Comparison of ENCODE assay signal across 13 cellular contexts in the genomic region with DNA sequence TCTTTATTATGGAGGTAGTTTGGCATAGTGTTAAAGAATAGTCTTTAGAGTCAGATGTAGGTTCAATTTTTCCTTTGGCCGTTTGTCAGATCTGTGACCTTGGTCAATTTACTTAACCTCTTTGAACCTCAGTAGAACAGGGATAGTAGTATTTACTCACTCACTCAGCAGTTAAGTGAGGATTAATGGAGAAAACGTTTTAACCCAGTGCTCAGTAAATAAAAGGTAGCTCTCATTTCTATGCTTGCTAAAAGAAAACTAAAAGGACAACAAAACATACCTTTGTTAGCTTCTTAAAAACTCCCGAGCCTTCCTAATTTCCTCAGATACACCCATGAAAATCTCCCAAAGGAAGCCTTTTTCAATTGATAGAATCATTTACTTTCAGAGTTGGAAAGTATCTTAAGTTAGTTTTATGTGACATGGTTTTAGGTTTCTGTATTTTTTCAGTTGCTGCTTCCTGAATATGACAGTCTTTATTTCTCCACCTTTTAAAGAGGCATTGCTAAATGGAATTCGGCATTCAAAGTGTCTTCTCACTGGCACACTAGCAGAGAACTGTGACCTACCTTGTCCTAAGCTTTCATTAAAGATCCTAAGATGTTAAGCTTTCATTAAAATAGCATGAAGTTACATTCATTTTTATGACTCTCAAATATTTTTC. TPM values are rescaled to one million over a fixed set of nuclear protein-coding genes. Genes with fewer than 3 reads are reported as not detected.
DNase-seq lines count a peak whose midpoint lies in the region; ATAC-seq and TF ChIP-seq lines count a peak whose summit lies in the region.
"Had no signal": no experiment of that assay in that cellular context is flagged by ENCODE, and none has a peak within 500 bp of the region (broad histone marks: within the 10 kb centered on the region; RNA-seq: fewer than 3 reads in every experiment).

No MANE protein-coding gene starts in this region.

- H3K27me3 ChIP-seq in Caco-2 (replicated peaks; ENCODE audit: control insufficient read depth, insufficient read depth, low read length) (no peaks in the 10 kb centered on the region), muscle layer of duodenum (ENCODE audit: low read depth, low read length) (no peaks in the 10 kb centered on the region)

- H3K4me1 ChIP-seq in Caco-2 (peaks cover 41% of the 10 kb centered on the region), muscle layer of duodenum (ENCODE audit: control insufficient read depth in 1 of 2, insufficient read depth in 2 of 2, low read length in 2 of 2) (peaks cover 0 to 19% of the 10 kb centered on the region in 2 donors)

- peak overlapping the region; percentile 70 for H3K27ac ChIP-seq in muscle layer of duodenum (ENCODE audit: low read length)

- no peaks in the 10 kb centered on the region for H3K9me3 Mint-ChIP-seq in Caco-2 (ENCODE audit: unreplicated experiment)
- H3K9me3 Mint-ChIP-seq in brain = peaks cover 13 to 23% (median 19%) of the 10 kb centered on the region in 5 experiments
- peaks cover 3 to 9% of the 10 kb centered on the region in 2 donors for H3K9me3 Mint-ChIP-seq in stimulated activated naive B cell treated with anti-CD40 and anti-IgM and Interleukin-4, amounts not matched to agents 10 μg/mL and 1 μg/mL and 100 μg/mL, for 72 hours

- POLR2A ChIA-PET in Caco-2 (lab: Charles Lee) = no interaction called here

- no peaks in the 10 kb centered on the region for H3K27me3 Mint-ChIP-seq in Caco-2 (ENCODE audit: insufficient read depth, unreplicated experiment)
- no peaks in the 10 kb centered on the region for H3K27me3 Mint-ChIP-seq in brain
- H3K27me3 Mint-ChIP-seq in stimulated activated naive B cell treated with anti-CD40 and anti-IgM and Interleukin-4, amounts not matched to agents 10 μg/mL and 1 μg/mL and 100 μg/mL, for 72 hours = no peaks in the 10 kb centered on the region
- H3K27me3 Mint-ChIP-seq: CD8-positive, alpha-beta memory T cell; naive B cell had no signal

- peaks cover 8% of the 10 kb centered on the region for H3K36me3 Mint-ChIP-seq in Caco-2 (ENCODE audit: insufficient read depth, unreplicated experiment)
- H3K36me3 Mint-ChIP-seq in brain = peaks cover 28% of the 10 kb centered on the region
- H3K36me3 Mint-ChIP-seq in stimulated activated naive B cell treated with anti-CD40 and anti-IgM and Interleukin-4, amounts not matched to agents 10 μg/mL and 1 μg/mL and 100 μg/mL, for 72 hours = peaks cover 16 to 19% of the 10 kb centered on the region in 2 donors

- H3K36me3 ChIP-seq in Caco-2 (ENCODE audit: control insufficient read depth, insufficient read depth, low read length) (0 out of 2 replicates have a peak, but pooled peaks cover 1% of the 10 kb centered on the region), muscle layer of duodenum (ENCODE audit: control insufficient read depth in 1 of 2, insufficient read depth in 2 of 2, low read length in 2 of 2) (no peaks in the 10 kb centered on the region)
- H3K36me3 ChIP-seq: HAP-1 had no signal

- H3K9me3 ChIP-seq in Caco-2 = no peaks in the 10 kb centered on the region
- no peaks in the 10 kb centered on the region for H3K9me3 ChIP-seq in muscle layer of duodenum (ENCODE audit: control insufficient read depth in 1 of 2, low read length in 2 of 2)
- H3K9me3 ChIP-seq: HAP-1 had no signal

- DNase-seq in Caco-2 (no peak), LNCaP clone FGC (ENCODE audit: low read depth) (peak; percentile 46), HUDEP-2 (lab: John Stamatoyannopoulos, UW; ENCODE audit: unreplicated experiment in 76 of 76) (no peak), NCI-H2227 (lab: John Stamatoyannopoulos, UW; ENCODE audit: unreplicated experiment) (no peak)
- DNase-seq in stimulated activated naive B cell treated with anti-CD40 and anti-IgM and Interleukin-4, amounts not matched to agents 10 μg/mL and 1 μg/mL and 100 μg/mL, for 72 hours = no peak
- no peak for DNase-seq in activated naive CD4-positive, alpha-beta T cell (lab: John Stamatoyannopoulos, UW)
- DNase-seq: activated CD8-positive, alpha-beta T cell treated with anti-CD3 and anti-CD28 coated beads, Interleukin-2, amount 10 ng/mL, durations not matched to agents 7 days and 5 days; amniotic stem cell; CD8-positive, alpha-beta memory T cell; naive B cell had no signal

- ATAC-seq in stimulated activated naive B cell treated with anti-CD40 and anti-IgM and Interleukin-4, amounts not matched to agents 10 μg/mL and 1 μg/mL and 100 μg/mL, for 72 hours (replicated peaks) = no peak
- ATAC-seq: activated CD8-positive, alpha-beta T cell treated with anti-CD3 and anti-CD28 coated beads, Interleukin-2, amount 10 ng/mL, durations not matched to agents 7 days and 5 days had no signal

- no peak overlapping the region for H3K27ac Mint-ChIP-seq in Caco-2 (ENCODE audit: unreplicated experiment)
- peak overlapping the region in 3 of 5 experiments; percentile 27 to 50 (median 37) for H3K27ac Mint-ChIP-seq in brain
- no peak overlapping the region for H3K27ac Mint-ChIP-seq in stimulated activated naive B cell treated with anti-CD40 and anti-IgM and Interleukin-4, amounts not matched to agents 10 μg/mL and 1 μg/mL and 100 μg/mL, for 72 hours
- H3K27ac Mint-ChIP-seq: activated CD8-positive, alpha-beta T cell treated with anti-CD3 and anti-CD28 coated beads, Interleukin-2, amount 10 ng/mL, durations not matched to agents 7 days and 5 days; naive B cell had no signal

- H3K4me1 Mint-ChIP-seq in Caco-2 (ENCODE audit: low read depth, unreplicated experiment) = peaks cover 25% of the 10 kb centered on the region
- H3K4me1 Mint-ChIP-seq in brain = peaks cover 49% of the 10 kb centered on the region
- peaks cover 31 to 55% of the 10 kb centered on the region in 2 donors for H3K4me1 Mint-ChIP-seq in stimulated activated naive B cell treated with anti-CD40 and anti-IgM and Interleukin-4, amounts not matched to agents 10 μg/mL and 1 μg/mL and 100 μg/mL, for 72 hours

- H3K4me3 ChIP-seq in Caco-2 (ENCODE audit: low read depth, low read length) = peak overlapping the region; percentile 10; the same call in 1 of the 2 replicates
- H3K4me3 ChIP-seq in LNCaP clone FGC (ENCODE audit: low read depth, low read length) = peak overlapping the region; percentile 29
- no peak overlapping the region for H3K4me3 ChIP-seq in muscle layer of duodenum (ENCODE audit: low read depth in 1 of 2, low read length in 2 of 2)
- H3K4me3 ChIP-seq: HAP-1 had no signal

- peak overlapping the region; percentile 59 for H3K4me3 Mint-ChIP-seq in Caco-2 (ENCODE audit: unreplicated experiment)
- peak overlapping the region in 3 of 5 experiments; percentile 14 to 46 (median 40) for H3K4me3 Mint-ChIP-seq in brain
- no peak overlapping the region for H3K4me3 Mint-ChIP-seq in stimulated activated naive B cell treated with anti-CD40 and anti-IgM and Interleukin-4, amounts not matched to agents 10 μg/mL and 1 μg/mL and 100 μg/mL, for 72 hours
- H3K4me3 Mint-ChIP-seq: activated CD8-positive, alpha-beta T cell treated with anti-CD3 and anti-CD28 coated beads, Interleukin-2, amount 10 ng/mL, durations not matched to agents 7 days and 5 days; naive B cell had no signal

- intact Hi-C loops in Caco-2 (cut with micrococcal nuclease; ENCODE audit: unreplicated experiment) = loop anchor here (2.0 kb wide), 1 partner anchor 71 kb away; no protein-coding TSS in a partner anchor

- no TSS peak for BruUV-seq in Caco-2 (replicated peaks; lab: Mats Ljungman, UMichigan)

- CTCF ChIA-PET in Caco-2 (lab: Charles Lee) = interaction anchor here (0.7 kb wide), 1 partner anchor 400 kb away, joined by 3 read pairs; no protein-coding TSS in a partner anchor

- TF ChIP-seq CTCF in Caco-2 (IDR thresholded peaks at IDR 0.05; ENCODE audit: insufficient read depth in 1 of 2, low read depth in 1 of 2, low read length in 1 of 2, severe bottlenecking in 1 of 2, unreplicated experiment in 1 of 2) (no peak), LNCaP clone FGC (IDR thresholded peaks at IDR 0.05; ENCODE audit: control insufficient read depth, extremely low read depth, insufficient read depth) (no peak), brain (conservative IDR thresholded peaks at IDR 0.05) (no peak)

RNA-seq across cellular contexts. Expression of gene ABCD3, which starts 7.8 kb away (rescaled TPM):
- total RNA-seq in Caco-2 (2022) = 93.4 and 94.4 TPM in 2 replicates
- polyA plus RNA-seq in brain (ENCODE audit: insufficient read depth, low read depth, low replicate concordance) = 8.9 TPM

Comparison
In these comparisons a context has a peak if more than half of its experiments do, and no peak if none do; other contexts are left out.
1. H3K4me3 ChIP-seq: peak in Caco-2 (single experiment) and LNCaP clone FGC (single experiment); none in muscle layer of duodenum (0 of 2).
2. H3K27ac Mint-ChIP-seq: peak in brain (3 of 5); none in Caco-2 (single experiment) and stimulated activated naive B cell treated with anti-CD40 and anti-IgM and Interleukin-4, amounts not matched to agents 10 μg/mL and 1 μg/mL and 100 μg/mL, for 72 hours (single experiment).
3. H3K4me3 Mint-ChIP-seq: peak in Caco-2 (single experiment) and brain (3 of 5); none in stimulated activated naive B cell treated with anti-CD40 and anti-IgM and Interleukin-4, amounts not matched to agents 10 μg/mL and 1 μg/mL and 100 μg/mL, for 72 hours (0 of 2).